19 cellular contexts compared by ENCODE assay signal in the genomic region with DNA sequence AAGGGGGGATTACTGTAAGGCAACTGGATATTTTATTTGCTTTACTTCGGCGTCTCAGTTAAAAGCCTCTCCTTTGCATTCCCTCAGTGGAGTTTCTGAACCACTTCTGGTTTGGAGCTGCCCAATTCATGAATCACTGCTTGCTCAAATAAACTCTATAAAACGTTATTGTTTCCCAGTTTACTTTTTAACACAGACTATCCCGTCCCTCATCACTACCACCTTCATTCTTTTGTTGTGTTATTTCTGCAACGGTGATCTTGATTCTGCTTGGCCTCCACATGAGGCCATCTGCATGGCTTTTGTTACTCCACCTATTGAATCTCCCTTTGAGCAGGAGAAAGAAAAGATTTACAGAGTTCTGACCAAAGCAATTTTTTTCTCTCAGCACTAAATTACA.
"Had no signal": no experiment of that assay in that cellular context is flagged by ENCODE, and none has a peak within 500 bp of the region (broad histone marks: within the 10 kb centered on the region; RNA-seq: fewer than 3 reads in every experiment).

No MANE protein-coding gene starts in this region.

- H3K4me3 ChIP-seq: breast epithelium, dorsolateral prefrontal cortex, lower lobe of right lung, prostate gland, right lobe of liver, spleen, tibial nerve had no signal

- H3K9me3 ChIP-seq: breast epithelium, lower lobe of right lung, prostate gland, right lobe of liver, spleen, tibial nerve had no signal

- H3K27ac Mint-ChIP-seq: activated naive CD8-positive, alpha-beta T cell treated with anti-CD3 and anti-CD28 coated beads, Interleukin-2, amount 10 ng/mL, durations not matched to agents 7 days and 5 days; mesothelial cell of epicardium; stimulated activated memory B cell treated with anti-CD40 and anti-IgM and Interleukin-4, amounts not matched to agents 10 μg/mL and 1 μg/mL and 100 μg/mL, for 72 hours had no signal

- H3K27me3 ChIP-seq: breast epithelium, dorsolateral prefrontal cortex, right lobe of liver, tibial nerve had no signal

- H3K4me1 Mint-ChIP-seq: activated naive CD8-positive, alpha-beta T cell treated with anti-CD3 and anti-CD28 coated beads, Interleukin-2, amount 10 ng/mL, durations not matched to agents 7 days and 5 days; mesothelial cell of epicardium; naive B cell; stimulated activated memory B cell treated with anti-CD40 and anti-IgM and Interleukin-4, amounts not matched to agents 10 μg/mL and 1 μg/mL and 100 μg/mL, for 72 hours had no signal

- ATAC-seq: activated CD4-positive, CD25-positive, alpha-beta regulatory T cell treated with anti-CD3 and anti-CD28 coated beads, Interleukin-2, amount 50 U/mL, for 24 hours; lower lobe of right lung; right lobe of liver; stimulated activated memory B cell treated with anti-CD40 and anti-IgM and Interleukin-4, amounts not matched to agents 10 μg/mL and 1 μg/mL and 100 μg/mL, for 72 hours had no signal

- H3K4me3 Mint-ChIP-seq: activated naive CD8-positive, alpha-beta T cell treated with anti-CD3 and anti-CD28 coated beads, Interleukin-2, amount 10 ng/mL, durations not matched to agents 7 days and 5 days; mesothelial cell of epicardium; naive B cell; stimulated activated memory B cell treated with anti-CD40 and anti-IgM and Interleukin-4, amounts not matched to agents 10 μg/mL and 1 μg/mL and 100 μg/mL, for 72 hours had no signal

- H3K4me1 ChIP-seq: breast epithelium, prostate gland, spleen, tibial nerve had no signal

- H3K36me3 Mint-ChIP-seq: activated naive CD8-positive, alpha-beta T cell treated with anti-CD3 and anti-CD28 coated beads, Interleukin-2, amount 10 ng/mL, durations not matched to agents 7 days and 5 days; mesothelial cell of epicardium; naive B cell; stimulated activated memory B cell treated with anti-CD40 and anti-IgM and Interleukin-4, amounts not matched to agents 10 μg/mL and 1 μg/mL and 100 μg/mL, for 72 hours had no signal

- H3K36me3 ChIP-seq: breast epithelium, lower lobe of right lung, prostate gland, right lobe of liver, spleen, tibial nerve had no signal

- FAIRE-seq: endometrium, frontal cortex had no signal

- H3K27ac ChIP-seq: breast epithelium, dorsolateral prefrontal cortex, lower lobe of right lung, prostate gland, right lobe of liver, spleen, tibial nerve had no signal

- H3K9me3 Mint-ChIP-seq: activated naive CD8-positive, alpha-beta T cell treated with anti-CD3 and anti-CD28 coated beads, Interleukin-2, amount 10 ng/mL, durations not matched to agents 7 days and 5 days; naive B cell had no signal

- DNase-seq: activated CD4-positive, alpha-beta T cell treated with anti-CD3 and anti-CD28 coated beads, Interleukin-2, amount 50 U/mL, for 4 hours; activated naive CD8-positive, alpha-beta T cell treated with anti-CD3 and anti-CD28 coated beads, Interleukin-2, amount 10 ng/mL, durations not matched to agents 7 days and 5 days; activated T-cell treated with anti-CD3 and anti-CD28 coated beads, Interleukin-2, amount 50 U/mL, for 1 hour; aorta; dorsolateral prefrontal cortex; lower lobe of right lung; naive B cell; occipital lobe; right lobe of liver; spleen; stimulated activated CD4-positive, alpha-beta T cell treated with anti-CD3 and anti-CD28 coated beads, Interleukin-1b, Interleukin-23, amount 100 ng/mL, for 48 hours had no signal

- H3K27me3 Mint-ChIP-seq: naive B cell; stimulated activated memory B cell treated with anti-CD40 and anti-IgM and Interleukin-4, amounts not matched to agents 10 μg/mL and 1 μg/mL and 100 μg/mL, for 72 hours had no signal
